8 cellular contexts compared by ENCODE assay signal in the genomic region with DNA sequence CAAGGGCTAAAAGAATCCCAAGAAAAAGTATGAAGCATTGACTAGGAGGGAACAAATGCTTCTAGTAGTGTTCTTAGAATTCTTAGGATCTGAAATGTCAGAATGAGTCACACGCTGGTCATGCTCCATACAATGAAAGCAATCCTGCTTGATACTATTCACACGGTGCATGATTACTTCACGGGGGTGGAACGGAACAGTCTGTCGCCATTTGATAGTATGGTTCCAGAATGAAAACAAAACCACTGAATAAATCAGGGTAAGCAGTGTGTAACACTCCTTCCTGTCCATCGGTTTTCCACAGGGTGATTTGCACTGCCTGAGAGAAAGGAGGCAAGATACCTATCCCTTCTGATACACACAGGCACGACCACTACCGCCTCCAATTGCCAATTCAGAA. TPM values are rescaled to one million over a fixed set of nuclear protein-coding genes. Genes with fewer than 3 reads are reported as not detected.
A peak's percentile ranks its signal among the peaks of the same experiment; 100 is the strongest.
DNase-seq lines count a peak whose midpoint lies in the region; ATAC-seq and TF ChIP-seq lines count a peak whose summit lies in the region.

No MANE protein-coding gene starts in this region.

- no peak overlapping the region for H3K4me3 ChIP-seq in astrocyte of the cerebellum (ENCODE audit: low read depth, low read length)
- no peak overlapping the region for H3K4me3 ChIP-seq in tibial nerve

- peaks cover 0 to 64% (median 0%) of the 10 kb centered on the region in 3 donors for H3K36me3 ChIP-seq in tibial nerve

- peak overlapping the region in 3 of 4 donors; percentile 36 to 85 (median 76) for H3K27ac ChIP-seq in tibial nerve

- H3K4me1 Mint-ChIP-seq in activated naive CD4-positive, alpha-beta T cell treated with anti-CD3 and anti-CD28 coated beads for 36 hours (ENCODE audit: low read depth), result peaks cover 14% of the 10 kb centered on the region
- no peaks in the 10 kb centered on the region for H3K4me1 Mint-ChIP-seq in activated naive CD4-positive, alpha-beta T cell treated with anti-CD3 and anti-CD28 coated beads, Interleukin-2, amount 10 ng/mL, durations not matched to agents 7 days and 5 days

- ATAC-seq in GM21381 (IDR thresholded peaks at IDR 0.05; ENCODE audit: unreplicated experiment), result no peak

- peak overlapping the region; percentile 51 for H3K27ac Mint-ChIP-seq in activated naive CD4-positive, alpha-beta T cell treated with anti-CD3 and anti-CD28 coated beads for 36 hours
- H3K27ac Mint-ChIP-seq in activated naive CD4-positive, alpha-beta T cell treated with anti-CD3 and anti-CD28 coated beads, Interleukin-2, amount 10 ng/mL, durations not matched to agents 7 days and 5 days, result no peak overlapping the region

- intact Hi-C loops in activated naive CD4-positive, alpha-beta T cell treated with anti-CD3 and anti-CD28 coated beads for 36 hours (cut with micrococcal nuclease), result no loop called here

- H3K9me3 ChIP-seq in tibial nerve, result no peaks in the 10 kb centered on the region

- H3K36me3 Mint-ChIP-seq in activated naive CD4-positive, alpha-beta T cell treated with anti-CD3 and anti-CD28 coated beads for 36 hours (ENCODE audit: low read depth), result peaks cover 13% of the 10 kb centered on the region
- H3K36me3 Mint-ChIP-seq in activated naive CD4-positive, alpha-beta T cell treated with anti-CD3 and anti-CD28 coated beads, Interleukin-2, amount 10 ng/mL, durations not matched to agents 7 days and 5 days, result peaks cover 29% of the 10 kb centered on the region

- in situ Hi-C loops in astrocyte of the cerebellum (cut with HindIII; ENCODE audit: low sequenced_read_pairs), result no loop called here

- no peaks in the 10 kb centered on the region for H3K27me3 ChIP-seq in tibial nerve

- TF ChIP-seq CTCF in astrocyte of the cerebellum (IDR thresholded peaks at IDR 0.05; ENCODE audit: low read depth, low read length, missing control alignments) (no peak), tibial nerve (IDR thresholded peaks at IDR 0.05) (no peak)

- TF ChIP-seq POLR2A in tibial nerve (IDR thresholded peaks at IDR 0.05), result no peak

- H3K4me3 Mint-ChIP-seq in activated naive CD4-positive, alpha-beta T cell treated with anti-CD3 and anti-CD28 coated beads for 36 hours, result no peak overlapping the region
- no peak overlapping the region for H3K4me3 Mint-ChIP-seq in activated naive CD4-positive, alpha-beta T cell treated with anti-CD3 and anti-CD28 coated beads, Interleukin-2, amount 10 ng/mL, durations not matched to agents 7 days and 5 days

- WGBS in tibial nerve, 2 donors, result 59 to 63% methylated on average over 8 of the region's 8 CpGs

- CTCF ChIA-PET in activated naive CD4-positive, alpha-beta T cell treated with anti-CD3 and anti-CD28 coated beads for 36 hours (lab: Charles Lee), result no interaction called here
- CTCF ChIA-PET in activated naive CD4-positive, alpha-beta T cell treated with anti-CD3 and anti-CD28 coated beads, Interleukin-2, amount 10 ng/mL, durations not matched to agents 7 days and 5 days (lab: Charles Lee), result no interaction called here

- DNase-seq in activated naive CD4-positive, alpha-beta T cell treated with anti-CD3 and anti-CD28 coated beads for 36 hours, result no peak
- no peak for DNase-seq in activated naive CD4-positive, alpha-beta T cell treated with anti-CD3 and anti-CD28 coated beads, Interleukin-2, amount 10 ng/mL, durations not matched to agents 7 days and 5 days
- DNase-seq in astrocyte of the cerebellum (ENCODE audit: low read depth) (peak; percentile 95), hepatic stellate cell (ENCODE audit: low spot score) (peak; percentile 93), tibial nerve (ENCODE audit: low spot score in 2 of 2) (no peak), GDM1 (lab: John Stamatoyannopoulos, UW) (no peak), NCI-H1930 (lab: John Stamatoyannopoulos, UW) (no peak)

- no peaks in the 10 kb centered on the region for H3K9me3 Mint-ChIP-seq in activated naive CD4-positive, alpha-beta T cell treated with anti-CD3 and anti-CD28 coated beads for 36 hours
- no peaks in the 10 kb centered on the region for H3K9me3 Mint-ChIP-seq in activated naive CD4-positive, alpha-beta T cell treated with anti-CD3 and anti-CD28 coated beads, Interleukin-2, amount 10 ng/mL, durations not matched to agents 7 days and 5 days

- H3K4me1 ChIP-seq in tibial nerve, result peaks cover 0 to 22% (median 0%) of the 10 kb centered on the region in 4 donors

- TF ChIP-seq EP300 in tibial nerve (IDR thresholded peaks at IDR 0.05), result peak in 1 of 2 donors; percentile 65

- no peaks in the 10 kb centered on the region for H3K27me3 Mint-ChIP-seq in activated naive CD4-positive, alpha-beta T cell treated with anti-CD3 and anti-CD28 coated beads for 36 hours (ENCODE audit: low read depth)
- no peaks in the 10 kb centered on the region for H3K27me3 Mint-ChIP-seq in activated naive CD4-positive, alpha-beta T cell treated with anti-CD3 and anti-CD28 coated beads, Interleukin-2, amount 10 ng/mL, durations not matched to agents 7 days and 5 days

RNA-seq across cellular contexts. Expression of a gene that starts 22.9 kb away (rescaled TPM):
- 100 to 1,000 TPM; 528 to 576 TPM for total RNA-seq in activated naive CD4-positive, alpha-beta T cell treated with anti-CD3 and anti-CD28 coated beads for 36 hours
- 100 to 1,000 TPM; 581 to 765 (median 678) TPM for total RNA-seq in tibial nerve

RNA-seq across cellular contexts. Expression of a gene that starts 33.1 kb away (rescaled TPM):
- total RNA-seq in activated naive CD4-positive, alpha-beta T cell treated with anti-CD3 and anti-CD28 coated beads for 36 hours, result 10 to 100 TPM; 10.6 to 14.1 TPM
- total RNA-seq in tibial nerve, result 10 to 100 TPM; 65.1 to 72.0 (median 70.0) TPM

Comparison
In these comparisons a context has a peak if more than half of its experiments do, and no peak if none do; other contexts are left out.
1. DNase-seq: peak in astrocyte of the cerebellum (single experiment) and hepatic stellate cell (single experiment); none in activated naive CD4-positive, alpha-beta T cell treated with anti-CD3 and anti-CD28 coated beads for 36 hours (single experiment), activated naive CD4-positive, alpha-beta T cell treated with anti-CD3 and anti-CD28 coated beads, Interleukin-2, amount 10 ng/mL, durations not matched to agents 7 days and 5 days (single experiment), tibial nerve (0 of 2), GDM1 (single experiment) and NCI-H1930 (0 of 2).
2. RNA of a gene that starts 33.1 kb away (total RNA-seq): 65.1 to 72.0 TPM in tibial nerve; 10.6 to 14.1 TPM in activated naive CD4-positive, alpha-beta T cell treated with anti-CD3 and anti-CD28 coated beads for 36 hours; every median in the first group is over 4 times any median in the second.